Comparison of ENCODE assay signal across 9 cellular contexts in genomic region chr5:119398713-119399492, GRCh38. TPM values are rescaled to one million over a fixed set of nuclear protein-coding genes. Genes with fewer than 3 reads are reported as not detected.
DNase-seq lines count a peak whose midpoint lies in the region; ATAC-seq and TF ChIP-seq lines count a peak whose summit lies in the region.
"Had no signal": no experiment of that assay in that cellular context is flagged by ENCODE, and none has a peak within 500 bp of the region (broad histone marks: within the 10 kb centered on the region; RNA-seq: fewer than 3 reads in every experiment).

No MANE protein-coding gene starts in this region.

- H3K9me3 Mint-ChIP-seq in naive B cell (peaks cover 0 to 2% (median 0%) of the 10 kb centered on the region in 7 donors), endothelial cell (ENCODE audit: unreplicated experiment) (no peaks in the 10 kb centered on the region)
- H3K9me3 Mint-ChIP-seq: activated T-cell treated with anti-CD3 and anti-CD28 coated beads, Interleukin-2, amount 50 U/mL, for 4 hours had no signal

- H3K27ac Mint-ChIP-seq in naive B cell, result peak overlapping the region; percentile 74 to 93 (median 88)
- no peak overlapping the region for H3K27ac Mint-ChIP-seq in endothelial cell (ENCODE audit: unreplicated experiment)

- no peaks in the 10 kb centered on the region for H3K27me3 ChIP-seq in ACC112 (ENCODE audit: insufficient read depth, low read length)

- DNase-seq in LoVo (ENCODE audit: low spot score), result peak; percentile 58
- peak; percentile 97 for DNase-seq in epithelial cell of proximal tubule (ENCODE audit: low read depth)
- no peak for DNase-seq in naive B cell
- DNase-seq in NCI-H1105 (lab: John Stamatoyannopoulos, UW), result no peak
- DNase-seq in GF-D8 (lab: John Stamatoyannopoulos, UW), result no peak
- no peak for DNase-seq in endothelial cell (ENCODE audit: low spot score)
- DNase-seq: activated T-cell treated with anti-CD3 and anti-CD28 coated beads, Interleukin-2, amount 50 U/mL, for 4 hours had no signal

- H3K4me3 ChIP-seq in ACC112 (ENCODE audit: low read depth, low read length) (no peak overlapping the region), epithelial cell of proximal tubule (ENCODE audit: low read depth, low read length) (no peak overlapping the region)

- H3K79me2 ChIP-seq in ACC112 (ENCODE audit: control insufficient read depth, insufficient read depth, low read length, unreplicated experiment), result no peaks in the 10 kb centered on the region

- peaks cover 33% of the 10 kb centered on the region for H3K4me1 ChIP-seq in ACC112 (ENCODE audit: control insufficient read depth, insufficient read depth, low read length, unreplicated experiment)

- H2AFZ ChIP-seq in ACC112 (ENCODE audit: low read length, unreplicated experiment), result no peak overlapping the region

- no peaks in the 10 kb centered on the region for H3K27me3 Mint-ChIP-seq in naive B cell
- H3K27me3 Mint-ChIP-seq in endothelial cell (ENCODE audit: unreplicated experiment), result peaks cover 4% of the 10 kb centered on the region

- H3K4me1 Mint-ChIP-seq in naive B cell (peaks cover 46 to 94% (median 70%) of the 10 kb centered on the region in 3 donors), endothelial cell (ENCODE audit: unreplicated experiment) (peaks cover 7% of the 10 kb centered on the region)

- H3K36me3 Mint-ChIP-seq in naive B cell, result peaks cover 0 to 3% of the 10 kb centered on the region in 2 donors
- H3K36me3 Mint-ChIP-seq in endothelial cell (ENCODE audit: low read depth, unreplicated experiment), result no peaks in the 10 kb centered on the region

- TF ChIP-seq CTCF in epithelial cell of proximal tubule (conservative IDR thresholded peaks at IDR 0.05; ENCODE audit: low read depth, low read length) (no peak), endothelial cell (IDR thresholded peaks at IDR 0.05; ENCODE audit: unreplicated experiment) (no peak)

- ATAC-seq in naive B cell (ENCODE audit: low read depth in 2 of 2) (peak in 1 of 2 donors; percentile 35), HG03280 (IDR thresholded peaks at IDR 0.05; ENCODE audit: unreplicated experiment) (no peak)
- ATAC-seq: activated T-cell treated with anti-CD3 and anti-CD28 coated beads, Interleukin-2, amount 50 U/mL, for 4 hours had no signal

- no peaks in the 10 kb centered on the region for H3K36me3 ChIP-seq in ACC112 (ENCODE audit: insufficient read depth, low read length)

- peak overlapping the region; percentile 95 for H3K27ac ChIP-seq in ACC112 (ENCODE audit: low read depth, low read length)

- H3K4me3 Mint-ChIP-seq in naive B cell, result peak overlapping the region in 2 of 8 donors; percentile 6 to 68
- no peak overlapping the region for H3K4me3 Mint-ChIP-seq in endothelial cell (ENCODE audit: unreplicated experiment)
- H3K4me3 Mint-ChIP-seq: activated T-cell treated with anti-CD3 and anti-CD28 coated beads, Interleukin-2, amount 50 U/mL, for 4 hours had no signal

RNA-seq across cellular contexts. Expression of gene TNFAIP8, which starts 43.1 kb away (rescaled TPM):
- total RNA-seq in epithelial cell of proximal tubule (60.9 and 84.9 TPM in 2 replicates), endothelial cell (ENCODE audit: unreplicated experiment) (7.9 TPM)
- polyA plus RNA-seq in naive B cell (ENCODE audit: low read depth in 6 of 6), result 100 to 1,000 TPM; 224 to 432 (median 315) TPM

RNA-seq across cellular contexts. Expression of gene HSD17B4, which starts 53.4 kb away (rescaled TPM):
- total RNA-seq in epithelial cell of proximal tubule (104 and 142 TPM in 2 replicates), endothelial cell (ENCODE audit: unreplicated experiment) (160 TPM)
- polyA plus RNA-seq in naive B cell (ENCODE audit: low read depth in 6 of 6), result 100 to 1,000 TPM; 118 to 195 (median 128) TPM

Comparison
In these comparisons a context has a peak if more than half of its experiments do, and no peak if none do; other contexts are left out.
1. DNase-seq: peak in LoVo (single experiment) and epithelial cell of proximal tubule (single experiment); none in naive B cell (single experiment), NCI-H1105 (single experiment), GF-D8 (single experiment) and endothelial cell (single experiment).